ENCODE assay signal across 1 cellular context in the genomic region with DNA sequence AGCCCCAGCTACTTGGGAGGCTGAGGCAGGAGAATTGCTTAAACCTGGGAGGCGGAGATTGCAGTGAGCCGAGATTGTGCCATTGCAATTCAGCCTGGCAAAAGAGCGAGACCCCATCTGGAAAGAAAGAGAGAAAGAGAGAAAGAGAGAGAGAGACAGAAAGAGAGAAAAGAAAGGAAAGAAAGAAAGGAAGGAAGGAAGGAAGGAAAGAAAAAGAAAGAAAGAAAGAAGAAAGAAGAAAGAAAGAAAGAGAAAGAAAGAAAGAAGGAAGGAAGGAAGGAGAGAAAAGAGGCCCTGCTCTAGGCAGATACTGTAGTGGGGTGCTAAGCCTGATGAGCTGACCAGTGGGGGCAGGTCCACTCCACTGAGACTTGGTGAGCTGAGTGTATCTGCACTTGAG. TPM values are rescaled to one million over a fixed set of nuclear protein-coding genes. Genes with fewer than 3 reads are reported as not detected.
"Had no signal": no experiment of that assay in that cellular context is flagged by ENCODE, and none has a peak within 500 bp of the region (broad histone marks: within the 10 kb centered on the region; RNA-seq: fewer than 3 reads in every experiment).

No MANE protein-coding gene starts in this region.

RNA-seq across cellular contexts. Expression of a gene that starts 13.6 kb away (rescaled TPM):
- total RNA-seq: activated CD8-positive, alpha-beta T cell treated with anti-CD3 and anti-CD28 coated beads, Interleukin-2, amount 10 ng/mL, durations not matched to agents 7 days and 5 days had no signal
